In genomic region chr4:101823864-101824263, GRCh38 we compare ENCODE assay signal across 23 cellular contexts. TPM values are rescaled to one million over a fixed set of nuclear protein-coding genes. Genes with fewer than 3 reads are reported as not detected.
"Had no signal": no experiment of that assay in that cellular context is flagged by ENCODE, and none has a peak within 500 bp of the region (broad histone marks: within the 10 kb centered on the region; RNA-seq: fewer than 3 reads in every experiment).

No MANE protein-coding gene starts in this region.

- H3K27ac Mint-ChIP-seq: activated CD8-positive, alpha-beta T cell treated with anti-CD3 and anti-CD28 coated beads, Interleukin-2, amount 10 ng/mL, durations not matched to agents 7 days and 5 days; activated naive CD4-positive, alpha-beta T cell treated with anti-CD3 and anti-CD28 coated beads for 36 hours; activated naive CD8-positive, alpha-beta T cell; activated T-helper 17 cell treated with anti-CD3 and anti-CD28 coated beads, Interleukin-2, amount 50 U/mL, for 72 hours; brain; T-helper 1 cell treated with Interleukin-12 subunit alpha and Interleukin-12 subunit beta and Interleukin-4 antibody, amounts not matched to agents 30 μg/mL and 1 μg/mL, for 36 hours had no signal

- DNase-seq: activated CD4-positive, alpha-beta T cell treated with anti-CD3 and anti-CD28 coated beads for 48 hours; activated CD4-positive, alpha-beta T cell treated with anti-CD3 and anti-CD28 coated beads, Interleukin-2, amount 50 U/mL, for 4 hours; activated CD4-positive, CD25-positive, alpha-beta regulatory T cell treated with anti-CD3 and anti-CD28 coated beads, Interleukin-2, amount 50 U/mL, for 72 hours; activated CD8-positive, alpha-beta T cell treated with anti-CD3 and anti-CD28 coated beads, Interleukin-2, amount 10 ng/mL, durations not matched to agents 7 days and 5 days; activated gamma-delta T cell; activated naive CD4-positive, alpha-beta T cell treated with anti-CD3 and anti-CD28 coated beads for 36 hours; activated T-cell treated with anti-CD3 and anti-CD28 coated beads, Interleukin-2, amount 50 U/mL, for 48 hours; amygdala; MM.1S; NCI-H1105; NCI-H1436; NCI-H1694 treated with DMSO at 0.1 percent for 48 hours; NCI-H2081; NCI-H510A treated with DMSO at 0.1 percent for 48 hours; NCI-H69; PC-3; SHP77 treated with DMSO at 0.1 percent for 48 hours had no signal

- H3K36me3 Mint-ChIP-seq: activated naive CD8-positive, alpha-beta T cell; brain had no signal

- H3K4me1 Mint-ChIP-seq: activated T-helper 17 cell treated with anti-CD3 and anti-CD28 coated beads, Interleukin-2, amount 50 U/mL, for 72 hours; brain; central memory CD8-positive, alpha-beta T cell had no signal

- ATAC-seq: activated CD8-positive, alpha-beta T cell treated with anti-CD3 and anti-CD28 coated beads, Interleukin-2, amount 10 ng/mL, durations not matched to agents 7 days and 5 days; activated T-helper 17 cell treated with anti-CD3 and anti-CD28 coated beads, Interleukin-2, amount 50 U/mL, for 72 hours; PC-3 had no signal

- H3K4me3 Mint-ChIP-seq: activated CD8-positive, alpha-beta T cell treated with anti-CD3 and anti-CD28 coated beads, Interleukin-2, amount 10 ng/mL, durations not matched to agents 7 days and 5 days; activated naive CD4-positive, alpha-beta T cell treated with anti-CD3 and anti-CD28 coated beads for 36 hours; activated naive CD8-positive, alpha-beta T cell; activated T-helper 17 cell treated with anti-CD3 and anti-CD28 coated beads, Interleukin-2, amount 50 U/mL, for 72 hours; brain; central memory CD8-positive, alpha-beta T cell; T-helper 1 cell treated with Interleukin-12 subunit alpha and Interleukin-12 subunit beta and Interleukin-4 antibody, amounts not matched to agents 30 μg/mL and 1 μg/mL, for 36 hours had no signal

- H3K27me3 Mint-ChIP-seq: brain had no signal

RNA-seq across cellular contexts. Expression of gene BANK1, which starts 33.3 kb away (rescaled TPM):
- total RNA-seq: SK-MEL-5 had no signal
